Comparison of ENCODE assay signal across 10 cellular contexts in genomic region chrX:101803451-101803850, GRCh38.
A peak's percentile ranks its signal among the peaks of the same experiment; 100 is the strongest.
DNase-seq lines count a peak whose midpoint lies in the region; FAIRE-seq and TF ChIP-seq lines count a peak whose summit lies in the region.
"Had no signal": no experiment of that assay in that cellular context is flagged by ENCODE, and none has a peak within 500 bp of the region (broad histone marks: within the 10 kb centered on the region; RNA-seq: fewer than 3 reads in every experiment).

No MANE protein-coding gene starts in this region.

- peak; percentile 41 for TF ChIP-seq CTCF in GM12864 (IDR thresholded peaks at IDR 0.05; ENCODE audit: low read depth, low read length, missing control alignments)
- TF ChIP-seq CTCF in VCaP (conservative IDR thresholded peaks at IDR 0.05) = peak; percentile 34

- in situ Hi-C loops in ACHN (cut with HindIII; ENCODE audit: low pct_ligation_motif_present, low pct_unique_long_range_greater_than_20kb, low sequenced_read_pairs) = no loop called here

- peak; percentile 15 for DNase-seq in ACHN
- DNase-seq in GM12864 (ENCODE audit: low read depth) = peak; percentile 0
- no peak for DNase-seq in T-helper 9 cell
- DNase-seq in KG1 (lab: John Stamatoyannopoulos, UW) = no peak
- DNase-seq in GF-D8 (lab: John Stamatoyannopoulos, UW) = no peak
- DNase-seq in A172 (ENCODE audit: low spot score) = no peak
- DNase-seq: WERI-Rb-1 had no signal

- no peak overlapping the region for H3K27ac ChIP-seq in VCaP
- H3K27ac ChIP-seq: skin epidermis, WERI-Rb-1 had no signal

- H3K4me3 ChIP-seq in GM12864 (ENCODE audit: low read depth, low read length) = no peak overlapping the region
- H3K4me3 ChIP-seq: skin epidermis had no signal

- FAIRE-seq in islet of Langerhans (lab: Jason Lieb, UNC) = peak; percentile 47

Comparison
In these comparisons a context has a peak if more than half of its experiments do, and no peak if none do; other contexts are left out.
1. DNase-seq: peak in ACHN (single experiment) and GM12864 (single experiment); none in T-helper 9 cell (single experiment), KG1 (single experiment), GF-D8 (single experiment) and A172 (single experiment).